28 cellular contexts compared by ENCODE assay signal in genomic region chr11:133477263-133477625, GRCh38. TPM values are rescaled to one million over a fixed set of nuclear protein-coding genes. Genes with fewer than 3 reads are reported as not detected.
"Had no signal": no experiment of that assay in that cellular context is flagged by ENCODE, and none has a peak within 500 bp of the region (broad histone marks: within the 10 kb centered on the region; RNA-seq: fewer than 3 reads in every experiment).

No MANE protein-coding gene starts in this region.

- H3K36me3 ChIP-seq: stomach, suprapubic skin, thoracic aorta, thyroid gland, tibial artery, tibial nerve, transverse colon, upper lobe of left lung, upper lobe of right lung, uterus, vagina had no signal

- H3K27ac ChIP-seq: stomach, suprapubic skin, testis, thoracic aorta, thyroid gland, tibial artery, tibial nerve, transverse colon, upper lobe of left lung, upper lobe of right lung, uterus, vagina had no signal

- H3K9me3 ChIP-seq: stomach, suprapubic skin, testis, thoracic aorta, thyroid gland, tibial artery, tibial nerve, transverse colon, upper lobe of left lung, upper lobe of right lung, uterus, vagina had no signal

- H3K4me3 Mint-ChIP-seq: stimulated activated effector memory CD8-positive, alpha-beta T cell treated with anti-CD3 and anti-CD28 coated beads, Interleukin-12 subunit alpha, Interleukin-12 subunit beta, amount 100 ng/mL, for 72 hours; stimulated activated memory B cell treated with anti-CD40 and anti-IgM and Interleukin-4, amounts not matched to agents 10 μg/mL and 1 μg/mL and 100 μg/mL, for 72 hours; stimulated activated naive B cell treated with anti-CD40 and anti-IgM and Interleukin-4, amounts not matched to agents 10 μg/mL and 1 μg/mL and 100 μg/mL, for 72 hours; stimulated activated naive CD8-positive, alpha-beta T cell treated with anti-CD3 and anti-CD28 coated beads, Interleukin-15, amount 100 ng/mL, for 72 hours; stimulated activated naive CD8-positive, alpha-beta T cell treated with anti-CD3 and anti-CD28 coated beads, Interleukin-15, Interleukin-2, amounts not matched to agents 100 ng/mL and 50 ng/mL, for 24 hours; type B pancreatic cell had no signal

- ATAC-seq: stimulated activated effector memory CD8-positive, alpha-beta T cell treated with anti-CD3 and anti-CD28 coated beads, Interleukin-12 subunit alpha, Interleukin-12 subunit beta, amount 100 ng/mL, for 72 hours; stimulated activated memory B cell treated with anti-CD40 and anti-IgM and Interleukin-4, amounts not matched to agents 10 μg/mL and 1 μg/mL and 100 μg/mL, for 72 hours; stimulated activated naive B cell treated with anti-CD40 and anti-IgM and Interleukin-4, amounts not matched to agents 10 μg/mL and 1 μg/mL and 100 μg/mL, for 72 hours; stimulated activated naive CD8-positive, alpha-beta T cell treated with anti-CD3 and anti-CD28 coated beads, Interleukin-15, amount 100 ng/mL, for 72 hours; stimulated activated naive CD8-positive, alpha-beta T cell treated with anti-CD3 and anti-CD28 coated beads, Interleukin-15, Interleukin-2, amounts not matched to agents 100 U/mL and 50 U/mL, for 24 hours; upper lobe of right lung had no signal

- H3K4me1 ChIP-seq: stomach, testis, thyroid gland, tibial artery, tibial nerve, transverse colon, upper lobe of left lung, upper lobe of right lung, uterus, vagina had no signal

- H3K27me3 Mint-ChIP-seq: stimulated activated naive B cell treated with anti-CD40 and anti-IgM and Interleukin-4, amounts not matched to agents 10 μg/mL and 1 μg/mL and 100 μg/mL, for 72 hours had no signal

- H3K9me3 Mint-ChIP-seq: stimulated activated naive CD8-positive, alpha-beta T cell treated with anti-CD3 and anti-CD28 coated beads, Interleukin-15, Interleukin-2, amounts not matched to agents 100 ng/mL and 50 ng/mL, for 24 hours; type B pancreatic cell had no signal

- H3K27ac Mint-ChIP-seq: stimulated activated effector memory CD8-positive, alpha-beta T cell treated with anti-CD3 and anti-CD28 coated beads, Interleukin-12 subunit alpha, Interleukin-12 subunit beta, amount 100 ng/mL, for 72 hours; stimulated activated memory B cell treated with anti-CD40 and anti-IgM and Interleukin-4, amounts not matched to agents 10 μg/mL and 1 μg/mL and 100 μg/mL, for 72 hours; stimulated activated naive B cell treated with anti-CD40 and anti-IgM and Interleukin-4, amounts not matched to agents 10 μg/mL and 1 μg/mL and 100 μg/mL, for 72 hours; stimulated activated naive CD8-positive, alpha-beta T cell treated with anti-CD3 and anti-CD28 coated beads, Interleukin-15, amount 100 ng/mL, for 72 hours; stimulated activated naive CD8-positive, alpha-beta T cell treated with anti-CD3 and anti-CD28 coated beads, Interleukin-15, Interleukin-2, amounts not matched to agents 100 ng/mL and 50 ng/mL, for 24 hours; type B pancreatic cell had no signal

- H3K36me3 Mint-ChIP-seq: stimulated activated effector memory CD8-positive, alpha-beta T cell treated with anti-CD3 and anti-CD28 coated beads, Interleukin-12 subunit alpha, Interleukin-12 subunit beta, amount 100 ng/mL, for 72 hours; stimulated activated memory B cell treated with anti-CD40 and anti-IgM and Interleukin-4, amounts not matched to agents 10 μg/mL and 1 μg/mL and 100 μg/mL, for 72 hours; stimulated activated naive B cell treated with anti-CD40 and anti-IgM and Interleukin-4, amounts not matched to agents 10 μg/mL and 1 μg/mL and 100 μg/mL, for 72 hours; type B pancreatic cell had no signal

- H3K4me3 ChIP-seq: stomach, suprapubic skin, testis, thoracic aorta, thyroid gland, tibial artery, tibial nerve, transverse colon, upper lobe of left lung, upper lobe of right lung, uterus, vagina had no signal

- DNase-seq: stimulated activated CD4-positive, alpha-beta T cell treated with anti-CD3 and anti-CD28 coated beads, Interleukin-2, amount 100 ng/mL, for 48 hours; stimulated activated CD4-positive, alpha-beta T cell treated with anti-CD3 and anti-CD28 coated beads, Interleukin-4, amount 100 ng/mL, for 1 hour; stimulated activated CD4-positive, alpha-beta T cell treated with anti-CD3 and anti-CD28 coated beads, Interleukin-4, amount 100 ng/mL, for 24 hours; stimulated activated CD4-positive, alpha-beta T cell treated with anti-CD3 and anti-CD28 coated beads, Interleukin-4, amount 100 ng/mL, for 4 hours; stimulated activated CD8-positive, alpha-beta memory T cell treated with anti-CD3 and anti-CD28 coated beads, Interleukin-4, amount 100 ng/mL, for 48 hours; stimulated activated naive B cell treated with anti-CD40 and anti-IgM and Interleukin-4, amounts not matched to agents 10 μg/mL and 1 μg/mL and 100 μg/mL, for 72 hours; stimulated activated naive CD4-positive, alpha-beta T cell; stimulated activated naive CD4-positive, alpha-beta T cell treated with Interleukin-2 at 50 U/mL for 16 hours; stimulated activated naive CD8-positive, alpha-beta T cell treated with anti-CD3 and anti-CD28 coated beads, Interleukin-15, amount 100 ng/mL, for 72 hours; stimulated activated naive CD8-positive, alpha-beta T cell treated with anti-CD3 and anti-CD28 coated beads, Interleukin-15, Interleukin-2, amounts not matched to agents 100 U/mL and 50 U/mL, for 24 hours; stomach; substantia nigra; testis; thyroid gland; tibial artery; transverse colon; trophoblast cell; upper lobe of left lung; upper lobe of right lung; uterus had no signal

- H3K4me1 Mint-ChIP-seq: stimulated activated effector memory CD8-positive, alpha-beta T cell treated with anti-CD3 and anti-CD28 coated beads, Interleukin-12 subunit alpha, Interleukin-12 subunit beta, amount 100 ng/mL, for 72 hours; stimulated activated memory B cell treated with anti-CD40 and anti-IgM and Interleukin-4, amounts not matched to agents 10 μg/mL and 1 μg/mL and 100 μg/mL, for 72 hours; stimulated activated naive B cell treated with anti-CD40 and anti-IgM and Interleukin-4, amounts not matched to agents 10 μg/mL and 1 μg/mL and 100 μg/mL, for 72 hours; stimulated activated naive CD8-positive, alpha-beta T cell treated with anti-CD3 and anti-CD28 coated beads, Interleukin-15, amount 100 ng/mL, for 72 hours had no signal

- H3K27me3 ChIP-seq: suprapubic skin, testis, thyroid gland, tibial artery, tibial nerve, transverse colon, upper lobe of left lung, upper lobe of right lung, uterus, vagina had no signal

RNA-seq across cellular contexts. Expression of gene OPCML, which starts 55.1 kb away (rescaled TPM):
- total RNA-seq: thoracic aorta, transverse colon, upper lobe of right lung, vagina had no signal
